In genomic region chr17:57286372-57287105, GRCh38 we compare ENCODE assay signal across 1 cellular context.
TF ChIP-seq lines count a peak whose summit lies in the region.

No MANE protein-coding gene starts in this region.

TF ChIP-seq in HEK293, 187 proteins besides CTCF, POLR2A, EP300 and RAD21 (continued from another document):
- TF ChIP-seq PRDM6 (tag by site-specific recombination; IDR thresholded peaks at IDR 0.05): peak; percentile 57
- TF ChIP-seq ZNF24 (tag by site-specific recombination; IDR thresholded peaks at IDR 0.05): peak; percentile 78
- TF ChIP-seq ATF2 (tag by site-specific recombination; IDR thresholded peaks at IDR 0.05; ENCODE audit: low read depth): peak; percentile 70; the same call in 1 of the 2 replicates
- no peak for TF ChIP-seq ZNF571 (tag by site-specific recombination; IDR thresholded peaks at IDR 0.05)
- TF ChIP-seq ZBTB8A (tag by site-specific recombination; IDR thresholded peaks at IDR 0.05): peak; percentile 34; the same call in 1 of the 2 replicates
- no peak for TF ChIP-seq ZNF664 (tag by site-specific recombination; IDR thresholded peaks at IDR 0.05)
- no peak for TF ChIP-seq ZNF660 (tag by site-specific recombination; IDR thresholded peaks at IDR 0.05)
TF ChIP-seq in HEK293: peak in this region for 16.
